Comparison of ENCODE assay signal across 9 cellular contexts in genomic region chr4:185307136-185307950, GRCh38.
DNase-seq lines count a peak whose midpoint lies in the region; ATAC-seq and TF ChIP-seq lines count a peak whose summit lies in the region.
"Had no signal": no experiment of that assay in that cellular context is flagged by ENCODE, and none has a peak within 500 bp of the region (broad histone marks: within the 10 kb centered on the region; RNA-seq: fewer than 3 reads in every experiment).

No MANE protein-coding gene starts in this region.

- intact Hi-C loops in OCI-LY7 (cut with micrococcal nuclease; ENCODE audit: unreplicated experiment) = loop anchor here (5.0 to 10.0 kb wide), 4 partner anchors 90 to 573 kb away; partner anchors contain the start of genes ANKRD37, CCDC110, CENPU and LRP2BP

- CTCF ChIA-PET in OCI-LY7 (lab: Charles Lee; ENCODE audit: unreplicated experiment) = interaction anchor here (0.8 kb wide), 1 partner anchor 95 kb away, joined by 3 read pairs; no protein-coding TSS in a partner anchor

- H3K36me3 ChIP-seq in OCI-LY7 (ENCODE audit: insufficient read depth, low read length) = peaks cover 41% of the 10 kb centered on the region

- no peaks in the 10 kb centered on the region for H3K9me3 ChIP-seq in OCI-LY7 (ENCODE audit: low read length)

- no peaks in the 10 kb centered on the region for H3K79me2 ChIP-seq in OCI-LY7 (ENCODE audit: insufficient read depth, low read depth, low read length)

- H3K4me3 ChIP-seq in OCI-LY7 (ENCODE audit: low read depth, low read length, poor library complexity, severe bottlenecking) = no peak overlapping the region

- H3K4me2 ChIP-seq in OCI-LY7 (ENCODE audit: low read length) = peak overlapping the region; percentile 47

- H3K9me2 ChIP-seq in OCI-LY7 (ENCODE audit: insufficient read depth, low read length) = no peaks in the 10 kb centered on the region

- 0 out of 2 replicates have a peak, but pooled peaks cover 7% of the 10 kb centered on the region for H4K20me1 ChIP-seq in OCI-LY7 (ENCODE audit: insufficient read depth, low read length)

- POLR2A ChIA-PET in OCI-LY7 (lab: Charles Lee) = interaction anchor here (0.6 to 2.0 kb wide), 6 partner anchors 99 to 285 kb away, joined by 3 to 8 read pairs (median 4); partner anchors contain the start of gene SLC25A4

- H3K27ac ChIP-seq in OCI-LY7 (ENCODE audit: low read depth, low read length, poor library complexity, severe bottlenecking) = no peak overlapping the region

- BruUV-seq in OCI-LY7 (replicated peaks; lab: Mats Ljungman, UMichigan) = no TSS peak

- peak; percentile 29 for DNase-seq in GM19238 (ENCODE audit: insufficient read length, low spot score)
- peak; percentile 45 for DNase-seq in OCI-LY7 (ENCODE audit: low spot score)
- peak; percentile 31 for DNase-seq in renal cortical epithelial cell (ENCODE audit: low read depth)
- no peak for DNase-seq in superior temporal gyrus (ENCODE audit: extremely low spot score)
- DNase-seq in DMS153 treated with DMSO at 0.1 percent for 48 hours (lab: John Stamatoyannopoulos, UW; ENCODE audit: unreplicated experiment) = no peak
- DNase-seq in NCI-H187 treated with DMSO at 0.1 percent for 48 hours (lab: John Stamatoyannopoulos, UW) = no peak
- DNase-seq: activated gamma-delta T cell treated with Interleukin-2 at 50 U/mL for 16 hours, immature natural killer cell had no signal

- peaks cover 86% of the 10 kb centered on the region for H3K4me1 ChIP-seq in OCI-LY7 (ENCODE audit: insufficient read depth, low read length, poor library complexity, severe bottlenecking)

- no peak overlapping the region for H2AFZ ChIP-seq in OCI-LY7 (ENCODE audit: low read length)

- TF ChIP-seq CTCF in OCI-LY7 (conservative IDR thresholded peaks at IDR 0.05; ENCODE audit: low read length) = no peak

- peak; percentile 63 for ATAC-seq in HG02763 (IDR thresholded peaks at IDR 0.05; ENCODE audit: unreplicated experiment)

Comparison
In these comparisons a context has a peak if more than half of its experiments do, and no peak if none do; other contexts are left out.
1. DNase-seq: peak in GM19238 (single experiment), OCI-LY7 (single experiment) and renal cortical epithelial cell (single experiment); none in superior temporal gyrus (single experiment), DMS153 treated with DMSO at 0.1 percent for 48 hours (single experiment) and NCI-H187 treated with DMSO at 0.1 percent for 48 hours (single experiment).